25 cellular contexts compared by ENCODE assay signal in genomic region chr2:107430596-107431266, GRCh38.
"Had no signal": no experiment of that assay in that cellular context is flagged by ENCODE, and none has a peak within 500 bp of the region (broad histone marks: within the 10 kb centered on the region; RNA-seq: fewer than 3 reads in every experiment).

No MANE protein-coding gene starts in this region.

- H3K4me1 Mint-ChIP-seq: immature natural killer cell; memory B cell; naive B cell; nephron; stimulated activated memory B cell treated with anti-CD40 and anti-IgM and Interleukin-4, amounts not matched to agents 10 μg/mL and 1 μg/mL and 100 μg/mL, for 72 hours had no signal

- H3K36me3 Mint-ChIP-seq: immature natural killer cell; memory B cell; naive B cell; stimulated activated memory B cell treated with anti-CD40 and anti-IgM and Interleukin-4, amounts not matched to agents 10 μg/mL and 1 μg/mL and 100 μg/mL, for 72 hours; type B pancreatic cell had no signal

- ATAC-seq: left lobe of liver; psoas muscle; right cardiac atrium; stimulated activated memory B cell treated with anti-CD40 and anti-IgM and Interleukin-4, amounts not matched to agents 10 μg/mL and 1 μg/mL and 100 μg/mL, for 72 hours; stimulated activated naive CD8-positive, alpha-beta T cell treated with anti-CD3 and anti-CD28 coated beads, Interleukin-15, Interleukin-2, amounts not matched to agents 100 U/mL and 50 U/mL, for 24 hours had no signal

- FAIRE-seq: endothelial cell of umbilical vein, frontal cortex, kidney had no signal

- H3K9me3 ChIP-seq: esophagus muscularis mucosa, psoas muscle, sigmoid colon, testis had no signal

- H3K4me3 Mint-ChIP-seq: immature natural killer cell; memory B cell; naive B cell; nephron; stimulated activated memory B cell treated with anti-CD40 and anti-IgM and Interleukin-4, amounts not matched to agents 10 μg/mL and 1 μg/mL and 100 μg/mL, for 72 hours; type B pancreatic cell had no signal

- H3K4me1 ChIP-seq: esophagus muscularis mucosa, psoas muscle, sigmoid colon, spleen, testis, tibial artery had no signal

- H3K27ac Mint-ChIP-seq: immature natural killer cell; memory B cell; naive B cell; nephron; stimulated activated memory B cell treated with anti-CD40 and anti-IgM and Interleukin-4, amounts not matched to agents 10 μg/mL and 1 μg/mL and 100 μg/mL, for 72 hours; type B pancreatic cell had no signal

- H3K27me3 Mint-ChIP-seq: memory B cell; naive B cell; stimulated activated memory B cell treated with anti-CD40 and anti-IgM and Interleukin-4, amounts not matched to agents 10 μg/mL and 1 μg/mL and 100 μg/mL, for 72 hours had no signal

- H3K27me3 ChIP-seq: esophagus muscularis mucosa, sigmoid colon, spleen, testis, tibial artery had no signal

- H3K4me3 ChIP-seq: coronary artery, esophagus muscularis mucosa, lung, psoas muscle, sigmoid colon, skin epidermis, spleen, testis, tibial artery had no signal

- H3K9me3 Mint-ChIP-seq: memory B cell had no signal

- DNase-seq: dermis blood vessel endothelial cell; effector memory CD4-positive, alpha-beta T cell; immature natural killer cell; kidney; naive B cell; psoas muscle; right cardiac atrium; sigmoid colon; spleen; stimulated activated CD4-positive, alpha-beta T cell treated with anti-CD3 and anti-CD28 coated beads, Interleukin-4, amount 100 ng/mL, for 4 hours; stimulated activated naive CD8-positive, alpha-beta T cell treated with anti-CD3 and anti-CD28 coated beads, Interleukin-15, Interleukin-2, amounts not matched to agents 100 U/mL and 50 U/mL, for 24 hours; substantia nigra; testis; tibial artery had no signal

- H3K27ac ChIP-seq: coronary artery, esophagus muscularis mucosa, psoas muscle, sigmoid colon, skin epidermis, spleen, testis, tibial artery had no signal

- H3K36me3 ChIP-seq: esophagus muscularis mucosa, sigmoid colon, spleen, tibial artery had no signal
